16 cellular contexts compared by ENCODE assay signal in the genomic region with DNA sequence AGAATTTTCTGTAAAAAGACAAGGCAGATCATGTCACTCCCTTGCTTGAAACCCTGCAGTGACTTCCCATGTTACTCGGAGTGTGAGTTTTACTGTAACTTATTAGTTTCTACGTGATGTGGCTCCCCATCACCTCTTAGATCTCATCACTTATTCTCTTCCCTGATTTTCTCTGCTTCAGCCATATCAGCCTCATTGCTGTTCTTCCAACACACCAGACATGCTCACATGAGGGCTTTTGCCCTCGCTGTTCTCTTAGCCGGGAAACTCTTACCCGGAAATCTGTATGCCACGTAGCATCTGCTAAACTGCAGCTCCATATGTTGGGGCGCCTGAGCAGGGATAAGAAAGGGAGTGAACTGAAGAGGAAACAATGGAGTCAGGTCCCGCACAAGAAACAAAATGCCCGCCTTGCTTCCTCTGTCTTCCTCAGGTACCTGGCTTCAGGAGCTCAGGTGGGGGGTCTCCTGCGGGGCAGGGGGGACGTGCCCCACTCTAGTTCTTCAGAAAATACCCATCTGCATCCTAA. TPM values are rescaled to one million over a fixed set of nuclear protein-coding genes. Genes with fewer than 3 reads are reported as not detected.
DNase-seq lines count a peak whose midpoint lies in the region; TF ChIP-seq lines count a peak whose summit lies in the region.
"Had no signal": no experiment of that assay in that cellular context is flagged by ENCODE, and none has a peak within 500 bp of the region (broad histone marks: within the 10 kb centered on the region; RNA-seq: fewer than 3 reads in every experiment).

No MANE protein-coding gene starts in this region.

- H3K4me1 ChIP-seq in HEK293 (ENCODE audit: control insufficient read depth, insufficient read depth, low read length), result peaks cover 19% of the 10 kb centered on the region
- H3K4me1 ChIP-seq in neural progenitor cell, result peaks cover 5% of the 10 kb centered on the region

- no peaks in the 10 kb centered on the region for H3K9me3 ChIP-seq in HEK293 (ENCODE audit: control insufficient read depth, insufficient read depth, low read depth, low read length)
- H3K9me3 ChIP-seq in neural progenitor cell (ENCODE audit: low read depth), result no peaks in the 10 kb centered on the region
- H3K9me3 ChIP-seq: BE2C had no signal

- no peaks in the 10 kb centered on the region for H3K36me3 ChIP-seq in HEK293 (ENCODE audit: control insufficient read depth in 2 of 2, insufficient read depth in 1 of 2, low read length in 2 of 2)
- H3K36me3 ChIP-seq in neural progenitor cell, result no peaks in the 10 kb centered on the region
- H3K36me3 ChIP-seq: BE2C had no signal

- peak overlapping the region; percentile 86 for H3K4me2 ChIP-seq in neural progenitor cell

- peak; percentile 58 for DNase-seq in NCI-H1694 treated with DMSO at 0.1 percent for 48 hours (lab: John Stamatoyannopoulos, UW)
- peak; percentile 59 for DNase-seq in NCI-H524 treated with DMSO at 0.1 percent for 48 hours (lab: John Stamatoyannopoulos, UW)
- no peak for DNase-seq in neural progenitor cell (ENCODE audit: low spot score)
- DNase-seq in HFFc6, result no peak
- DNase-seq in activated CD4-positive, alpha-beta T cell treated with anti-CD3 and anti-CD28 coated beads, Interleukin-2, amount 50 U/mL, for 1 hour, result no peak
- DNase-seq in NCI-H1105 treated with DMSO at 0.1 percent for 48 hours (lab: John Stamatoyannopoulos, UW), result no peak
- DNase-seq: ACHN; BE2C; CD4-positive, CD25-positive, alpha-beta regulatory T cell; CD8-positive, alpha-beta memory T cell; COR-L47; DMS153; DMS79; GDM1; H9 had no signal

- no peaks in the 10 kb centered on the region for H3K9me3 Mint-ChIP-seq in neural progenitor cell
- no peaks in the 10 kb centered on the region for H3K9me3 Mint-ChIP-seq in HFFc6
- H3K9me3 Mint-ChIP-seq: CD4-positive, CD25-positive, alpha-beta regulatory T cell; CD8-positive, alpha-beta memory T cell; H9 had no signal

- TF ChIP-seq CTCF in HEK293 (tag by site-specific recombination; IDR thresholded peaks at IDR 0.05), result no peak
- no peak for TF ChIP-seq CTCF in neural progenitor cell (IDR thresholded peaks at IDR 0.05)
- no peak for TF ChIP-seq CTCF in HFFc6 (IDR thresholded peaks at IDR 0.05)

- no peak overlapping the region for H3K9ac ChIP-seq in neural progenitor cell

- no peaks in the 10 kb centered on the region for H3K79me2 ChIP-seq in neural progenitor cell (ENCODE audit: low read depth)

- POLR2A ChIA-PET in HEK293 (lab: Yijun Ruan, JAX), result interaction anchor here (0.7 to 1.1 kb wide), 2 partner anchors 17 to 1670 kb away, joined by 4 to 5 read pairs; partner anchors contain the start of gene SMUG1

- peaks cover 2% of the 10 kb centered on the region for H4K20me1 ChIP-seq in neural progenitor cell (ENCODE audit: low read depth)

- H3K27ac ChIP-seq in HEK293 (ENCODE audit: extremely low read depth, low read depth, low read length) (no peak overlapping the region; the same call in 1 of the 2 replicates), neural progenitor cell (no peak overlapping the region)

- no peak overlapping the region for H3K4me3 Mint-ChIP-seq in neural progenitor cell
- H3K4me3 Mint-ChIP-seq in HFFc6, result no peak overlapping the region
- H3K4me3 Mint-ChIP-seq: CD4-positive, CD25-positive, alpha-beta regulatory T cell; CD8-positive, alpha-beta memory T cell; H9 had no signal

- H3K4me1 Mint-ChIP-seq in neural progenitor cell, result no peaks in the 10 kb centered on the region
- no peaks in the 10 kb centered on the region for H3K4me1 Mint-ChIP-seq in HFFc6 (ENCODE audit: low read depth)
- H3K4me1 Mint-ChIP-seq: H9 had no signal

- no peak overlapping the region for H2AFZ ChIP-seq in neural progenitor cell (replicated peaks)

- H3K4me3 ChIP-seq in HEK293 (ENCODE audit: low read depth, low read length) (no peak overlapping the region), neural progenitor cell (no peak overlapping the region)

- H3F3A ChIP-seq in neural progenitor cell (ENCODE audit: low read depth), result peaks cover 7% of the 10 kb centered on the region

- peaks cover 2% of the 10 kb centered on the region for H3K27me3 Mint-ChIP-seq in neural progenitor cell (ENCODE audit: insufficient read depth, low read depth)
- peaks cover 15% of the 10 kb centered on the region for H3K27me3 Mint-ChIP-seq in HFFc6 (ENCODE audit: insufficient read depth)

- peaks cover 100% of the 10 kb centered on the region for H3K27me3 ChIP-seq in neural progenitor cell
- H3K27me3 ChIP-seq: BE2C had no signal

- CTCF ChIA-PET in HEK293 (lab: Yijun Ruan, JAX), result interaction anchor here (0.6 to 2.5 kb wide), 4 partner anchors 17 to 248 kb away, joined by 3 to 13 read pairs (median 5); partner anchors contain the start of gene SMUG1

- no peak overlapping the region for H3K27ac Mint-ChIP-seq in neural progenitor cell
- no peak overlapping the region for H3K27ac Mint-ChIP-seq in HFFc6
- H3K27ac Mint-ChIP-seq: CD4-positive, CD25-positive, alpha-beta regulatory T cell; CD8-positive, alpha-beta memory T cell; H9 had no signal

- H3K36me3 Mint-ChIP-seq in neural progenitor cell (no peaks in the 10 kb centered on the region), HFFc6 (ENCODE audit: low read depth) (no peaks in the 10 kb centered on the region)
- H3K36me3 Mint-ChIP-seq: CD4-positive, CD25-positive, alpha-beta regulatory T cell had no signal

TF ChIP-seq in HEK293, 187 proteins besides CTCF, POLR2A, EP300 and RAD21:
- TF ChIP-seq ZNF707 (tag by site-specific recombination; IDR thresholded peaks at IDR 0.05) (no peak), ZNF133 (tag by site-specific recombination; IDR thresholded peaks at IDR 0.05) (no peak), ZBTB20 (tag by site-specific recombination; IDR thresholded peaks at IDR 0.05) (0 out of 2 replicates have a peak, but pooled peaks have one; percentile 46), FEZF1 (tag by site-specific recombination; IDR thresholded peaks at IDR 0.05) (no peak), ZNF514 (tag by site-specific recombination; IDR thresholded peaks at IDR 0.05) (no peak), ZNF600 (tag by site-specific recombination; IDR thresholded peaks at IDR 0.05) (peak; percentile 53), ZNF114 (tag by site-specific recombination; IDR thresholded peaks at IDR 0.05) (no peak), ZNF138 (tag by site-specific recombination; IDR thresholded peaks at IDR 0.05; ENCODE audit: borderline replicate concordance) (no peak), ZNF324 (tag by site-specific recombination; IDR thresholded peaks at IDR 0.05) (no peak), ZNF416 (tag by site-specific recombination; IDR thresholded peaks at IDR 0.05) (no peak), ZNF571 (tag by site-specific recombination; IDR thresholded peaks at IDR 0.05) (no peak)

RNA-seq across cellular contexts. Expression of gene SMUG1, which starts 16.6 kb away (rescaled TPM):
- total RNA-seq in neural progenitor cell (ENCODE audit: low replicate concordance), result 42.9 and 49.4 TPM in 2 replicates
- total RNA-seq in HFFc6 (2021; fragmentation: NEBNext Ultra II Directional; extraction: Animal tissue kit (Norgen Biotek cat#: 25700)), result 10 to 100 TPM; 21.4 to 28.4 (median 26.1) TPM

Comparison
In these comparisons a context has a peak if more than half of its experiments do, and no peak if none do; other contexts are left out.
1. DNase-seq: peak in NCI-H1694 treated with DMSO at 0.1 percent for 48 hours (single experiment) and NCI-H524 treated with DMSO at 0.1 percent for 48 hours (single experiment); none in neural progenitor cell (single experiment), HFFc6 (single experiment), activated CD4-positive, alpha-beta T cell treated with anti-CD3 and anti-CD28 coated beads, Interleukin-2, amount 50 U/mL, for 1 hour (single experiment) and NCI-H1105 treated with DMSO at 0.1 percent for 48 hours (single experiment).